ENCODE assay signal across 15 cellular contexts in genomic region chr18:80250740-80251364, GRCh38. TPM values are rescaled to one million over a fixed set of nuclear protein-coding genes. Genes with fewer than 3 reads are reported as not detected.
DNase-seq lines count a peak whose midpoint lies in the region; ATAC-seq and TF ChIP-seq lines count a peak whose summit lies in the region.
"Had no signal": no experiment of that assay in that cellular context is flagged by ENCODE, and none has a peak within 500 bp of the region (broad histone marks: within the 10 kb centered on the region; RNA-seq: fewer than 3 reads in every experiment).

No MANE protein-coding gene starts in this region.

- no peak overlapping the region for H3K27ac Mint-ChIP-seq in activated T-cell treated with anti-CD3 and anti-CD28 coated beads, Interleukin-2, amount 50 U/mL, for 24 hours
- H3K27ac Mint-ChIP-seq: CD14-positive monocyte; CD8-positive, alpha-beta T cell; GM23338 had no signal

- H3K4me1 Mint-ChIP-seq in activated T-cell treated with anti-CD3 and anti-CD28 coated beads, Interleukin-2, amount 50 U/mL, for 24 hours (ENCODE audit: low read depth): peaks cover 6% of the 10 kb centered on the region
- H3K4me1 Mint-ChIP-seq: GM23338 had no signal

- H3K27me3 ChIP-seq in WERI-Rb-1 (ENCODE audit: insufficient read depth, low read depth, severe bottlenecking) (no peaks in the 10 kb centered on the region), lung (ENCODE audit: control insufficient read depth, insufficient read depth) (no peaks in the 10 kb centered on the region)

- H3K9me3 ChIP-seq in WERI-Rb-1 (ENCODE audit: severe bottlenecking) (peaks cover 10% of the 10 kb centered on the region), lung (ENCODE audit: control insufficient read depth in 2 of 2, insufficient read depth in 1 of 2, low read length in 1 of 2) (no peaks in the 10 kb centered on the region)
- H3K9me3 ChIP-seq: A549 had no signal

- H3K36me3 ChIP-seq in WERI-Rb-1 (peaks cover 5% of the 10 kb centered on the region), lung (ENCODE audit: control insufficient read depth in 2 of 2, insufficient read depth in 2 of 2, low read length in 2 of 2) (no peaks in the 10 kb centered on the region)

- H3K4me3 Mint-ChIP-seq in activated T-cell treated with anti-CD3 and anti-CD28 coated beads, Interleukin-2, amount 50 U/mL, for 24 hours: no peak overlapping the region
- H3K4me3 Mint-ChIP-seq: CD14-positive monocyte; CD8-positive, alpha-beta T cell; GM23338 had no signal

- peaks cover 37% of the 10 kb centered on the region for H3K27me3 Mint-ChIP-seq in activated T-cell treated with anti-CD3 and anti-CD28 coated beads, Interleukin-2, amount 50 U/mL, for 24 hours

- no peak for ATAC-seq in lung (ENCODE audit: insufficient read depth, low FRiP score)
- ATAC-seq in HG02571 (IDR thresholded peaks at IDR 0.05; ENCODE audit: unreplicated experiment): no peak
- no peak for ATAC-seq in HG02759 (IDR thresholded peaks at IDR 0.05; ENCODE audit: unreplicated experiment)
- ATAC-seq: A549; CD8-positive, alpha-beta T cell; GM23338 had no signal

- no peaks in the 10 kb centered on the region for H3K36me3 Mint-ChIP-seq in activated T-cell treated with anti-CD3 and anti-CD28 coated beads, Interleukin-2, amount 50 U/mL, for 24 hours (ENCODE audit: low read depth)
- H3K36me3 Mint-ChIP-seq: CD8-positive, alpha-beta T cell had no signal

- WGBS in lung, 2 donors: 70 to 73% methylated on average over 6 of the region's 6 CpGs

- H3K4me1 ChIP-seq in lung (ENCODE audit: control insufficient read depth in 2 of 2, insufficient read depth in 2 of 2, low read length in 2 of 2): peaks cover 0 to 3% of the 10 kb centered on the region in 2 donors
- H3K4me1 ChIP-seq: A549 had no signal

- H3K9me3 Mint-ChIP-seq in activated T-cell treated with anti-CD3 and anti-CD28 coated beads, Interleukin-2, amount 50 U/mL, for 24 hours: no peaks in the 10 kb centered on the region
- H3K9me3 Mint-ChIP-seq: CD8-positive, alpha-beta T cell had no signal

- H3K4me3 ChIP-seq in WERI-Rb-1 (ENCODE audit: low read depth, low read length) (no peak overlapping the region), lung (no peak overlapping the region)
- H3K4me3 ChIP-seq: A549, GM23338 had no signal

- H3K27ac ChIP-seq in WERI-Rb-1 (peak overlapping the region; percentile 25; the same call in 1 of the 2 replicates), lung (ENCODE audit: low read depth in 1 of 2, low read length in 1 of 2) (no peak overlapping the region)
- H3K27ac ChIP-seq: A549 had no signal

- peak; percentile 11 for DNase-seq in activated T-cell treated with anti-CD3 and anti-CD28 coated beads, Interleukin-2, amount 50 U/mL, for 48 hours
- no peak for DNase-seq in activated T-cell treated with anti-CD3 and anti-CD28 coated beads, Interleukin-2, amount 50 U/mL, for 24 hours
- DNase-seq in WERI-Rb-1: peak; percentile 69
- DNase-seq in lung (ENCODE audit: low spot score): peak; percentile 27
- DNase-seq in hypothalamus (lab: John Stamatoyannopoulos, UW): no peak
- DNase-seq: COR-L47, DND-41, GDM1, H7 had no signal

- TF ChIP-seq CTCF in WERI-Rb-1 (IDR thresholded peaks at IDR 0.05; ENCODE audit: low read depth, low read length) (no peak), lung (IDR thresholded peaks at IDR 0.05; ENCODE audit: control extremely low read depth, extremely low read depth) (no peak)

RNA-seq across cellular contexts. Expression of gene PARD6G, which starts 3.5 kb away (rescaled TPM):
- total RNA-seq in lung: 1 to 10 TPM; 4.4 to 9.8 TPM
- 1 to 10 TPM; 1.8 to 1.9 TPM for polyA plus RNA-seq in lung
- polyA plus RNA-seq: CD14-positive monocyte had no signal

Comparison
In these comparisons a context has a peak if more than half of its experiments do, and no peak if none do; other contexts are left out.
1. DNase-seq: peak in activated T-cell treated with anti-CD3 and anti-CD28 coated beads, Interleukin-2, amount 50 U/mL, for 48 hours (2 of 2), WERI-Rb-1 (single experiment) and lung (single experiment); none in activated T-cell treated with anti-CD3 and anti-CD28 coated beads, Interleukin-2, amount 50 U/mL, for 24 hours (single experiment) and hypothalamus (0 of 51).